In the genomic region with DNA sequence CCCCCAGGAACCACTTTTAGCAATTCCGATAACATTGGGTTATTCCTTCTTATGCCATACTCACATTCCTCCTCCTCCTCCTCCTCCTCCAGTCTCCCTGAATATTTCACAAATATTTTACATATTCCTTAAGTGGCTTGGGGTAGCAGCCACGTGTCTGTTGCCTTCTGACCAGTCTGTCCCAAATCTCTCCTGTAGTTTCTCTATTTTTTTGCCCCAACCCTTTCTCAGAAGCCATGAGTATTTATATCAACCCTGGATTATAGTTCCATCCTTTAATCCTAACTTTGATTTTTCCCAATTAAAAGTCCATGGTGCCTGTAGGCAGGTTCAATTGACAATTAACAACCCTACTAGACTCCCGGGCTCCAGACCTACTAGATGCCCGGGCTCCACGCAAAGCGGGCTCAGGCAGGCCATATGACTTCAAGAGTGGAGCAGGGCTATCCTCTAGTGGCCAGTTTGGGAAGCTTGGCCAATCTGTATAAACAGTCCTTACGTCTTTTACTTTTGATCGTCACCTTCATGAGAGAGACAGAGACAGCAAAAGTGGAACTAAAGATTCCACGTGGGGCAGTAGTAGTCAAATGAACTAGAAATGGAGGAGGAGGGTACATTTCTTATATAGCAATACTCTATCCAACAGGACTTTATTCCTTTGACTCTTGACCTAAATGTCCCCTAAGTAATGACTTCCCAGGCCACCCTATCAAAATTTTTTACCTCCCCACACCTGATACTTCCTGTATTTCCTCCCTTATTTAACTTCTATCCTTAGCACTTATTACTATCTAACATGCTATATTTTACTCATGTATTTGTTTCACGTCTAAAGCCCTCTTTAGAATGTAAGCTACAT, we compare ENCODE assay signal across 8 cellular contexts.
DNase-seq lines count a peak whose midpoint lies in the region; ATAC-seq and TF ChIP-seq lines count a peak whose summit lies in the region.

No MANE protein-coding gene starts in this region.

- TF ChIP-seq CTCF in HFFc6 (IDR thresholded peaks at IDR 0.05), result peak; percentile 88
- TF ChIP-seq CTCF in left ventricle myocardium inferior (IDR thresholded peaks at IDR 0.05; ENCODE audit: borderline replicate concordance), result peak; percentile 94
- TF ChIP-seq CTCF in prostate gland (IDR thresholded peaks at IDR 0.05), result peak; percentile 25 to 79 (median 62)

- 23% methylated on average over 10 of the region's 10 CpGs for WGBS in prostate gland

- H3K27me3 ChIP-seq in left ventricle myocardium inferior (ENCODE audit: low read depth), result peaks cover 5% of the 10 kb centered on the region
- H3K27me3 ChIP-seq in prostate gland (replicated peaks; ENCODE audit: insufficient read depth), result no peaks in the 10 kb centered on the region

- peaks cover 18% of the 10 kb centered on the region; the same call in 1 of the 2 replicates for H3K4me1 Mint-ChIP-seq in HFFc6 (ENCODE audit: low read depth)

- H3K4me3 ChIP-seq in left ventricle myocardium inferior (peak overlapping the region; percentile 20), prostate gland (no peak overlapping the region)

- H3K27ac ChIP-seq in left ventricle myocardium inferior (replicated peaks), result no peak overlapping the region
- H3K27ac ChIP-seq in prostate gland, result no peak overlapping the region

- peaks cover 19% of the 10 kb centered on the region for H3K27me3 Mint-ChIP-seq in HFFc6 (ENCODE audit: insufficient read depth)

- TF ChIP-seq POLR2A in prostate gland (IDR thresholded peaks at IDR 0.05), result no peak

- H3K36me3 ChIP-seq in left ventricle myocardium inferior (no peaks in the 10 kb centered on the region), prostate gland (no peaks in the 10 kb centered on the region)

- no peak overlapping the region for H3K27ac Mint-ChIP-seq in HFFc6

- H3K9me3 Mint-ChIP-seq in HFFc6, result no peaks in the 10 kb centered on the region

- no peaks in the 10 kb centered on the region for H3K9me3 ChIP-seq in left ventricle myocardium inferior (replicated peaks)
- H3K9me3 ChIP-seq in prostate gland, result no peaks in the 10 kb centered on the region

- peak overlapping the region; percentile 23; the same call in 1 of the 2 replicates for H3K4me3 Mint-ChIP-seq in HFFc6

- DNase-seq in NCI-H1436 (lab: John Stamatoyannopoulos, UW) (peak; percentile 32), NCI-H1436 treated with DMSO at 0.1 percent for 48 hours (lab: John Stamatoyannopoulos, UW) (no peak), HFFc6 (peak; percentile 28), NCI-H510A treated with DMSO at 0.1 percent for 48 hours (lab: John Stamatoyannopoulos, UW) (peak; percentile 43), amniotic epithelial cell (ENCODE audit: low read depth) (peak; percentile 37), left ventricle myocardium inferior (peak; percentile 42), prostate gland (ENCODE audit: low spot score) (peak; percentile 34)

- H3K4me1 ChIP-seq in left ventricle myocardium inferior, result peaks cover 8% of the 10 kb centered on the region
- no peaks in the 10 kb centered on the region for H3K4me1 ChIP-seq in prostate gland (replicated peaks)

- no peak for ATAC-seq in GM18520 (IDR thresholded peaks at IDR 0.05; ENCODE audit: unreplicated experiment)

- H3K36me3 Mint-ChIP-seq in HFFc6 (ENCODE audit: low read depth), result no peaks in the 10 kb centered on the region

- intact Hi-C loops in left ventricle myocardium inferior (cut with micrococcal nuclease) (loop anchor here (5.0 kb wide), 1 partner anchor 134 kb away; no protein-coding TSS in a partner anchor), prostate gland (cut with DNase I) (loop anchor here (5.0 to 10.0 kb wide), 2 partner anchors 108 to 129 kb away; no protein-coding TSS in a partner anchor)
